Comparison of ENCODE assay signal across 1 cellular context in the genomic region with DNA sequence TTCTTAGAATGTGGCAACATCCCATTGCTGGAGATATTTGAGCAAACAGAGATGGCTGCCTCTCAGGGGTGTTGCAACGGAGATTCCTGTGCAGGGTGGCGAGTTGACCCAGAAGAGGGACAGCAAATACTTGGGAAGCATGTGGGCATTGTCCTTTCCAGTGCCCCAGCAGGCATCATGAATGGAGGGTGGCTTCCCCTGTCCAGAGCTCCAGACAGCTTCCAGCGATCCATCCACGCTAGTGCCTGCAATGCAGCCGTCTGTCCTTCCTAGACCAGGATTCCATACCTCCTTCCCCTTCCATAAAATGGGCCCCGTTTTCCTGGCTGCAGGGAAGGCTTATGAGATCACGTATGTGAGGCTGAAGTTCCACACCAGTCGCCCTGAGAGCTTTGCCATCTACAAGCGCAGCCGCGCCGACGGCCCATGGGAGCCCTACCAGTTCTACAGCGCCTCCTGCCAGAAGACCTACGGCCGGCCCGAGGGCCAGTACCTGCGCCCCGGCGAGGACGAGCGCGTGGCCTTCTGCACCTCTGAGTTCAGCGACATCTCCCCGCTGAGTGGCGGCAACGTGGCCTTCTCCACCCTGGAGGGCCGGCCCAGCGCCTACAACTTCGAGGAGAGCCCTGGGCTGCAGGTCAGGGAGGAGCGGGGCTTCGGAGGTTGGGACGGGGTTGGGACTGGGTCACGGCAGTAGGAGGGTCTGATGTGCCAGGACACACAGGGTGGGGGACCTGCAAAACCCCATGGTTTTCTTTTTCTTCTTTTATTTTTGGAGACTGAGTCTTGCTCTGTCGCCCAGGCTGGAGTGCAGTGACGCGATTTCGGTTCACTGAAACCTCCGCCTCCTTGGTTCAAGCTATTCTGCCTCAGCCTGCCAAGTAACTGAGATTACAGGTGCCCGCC.
TF ChIP-seq lines count a peak whose summit lies in the region.

No MANE protein-coding gene starts in this region.

TF ChIP-seq in K562, 482 proteins besides CTCF, POLR2A, EP300 and RAD21 (continued from another document):
- TF ChIP-seq, protein P1, sequence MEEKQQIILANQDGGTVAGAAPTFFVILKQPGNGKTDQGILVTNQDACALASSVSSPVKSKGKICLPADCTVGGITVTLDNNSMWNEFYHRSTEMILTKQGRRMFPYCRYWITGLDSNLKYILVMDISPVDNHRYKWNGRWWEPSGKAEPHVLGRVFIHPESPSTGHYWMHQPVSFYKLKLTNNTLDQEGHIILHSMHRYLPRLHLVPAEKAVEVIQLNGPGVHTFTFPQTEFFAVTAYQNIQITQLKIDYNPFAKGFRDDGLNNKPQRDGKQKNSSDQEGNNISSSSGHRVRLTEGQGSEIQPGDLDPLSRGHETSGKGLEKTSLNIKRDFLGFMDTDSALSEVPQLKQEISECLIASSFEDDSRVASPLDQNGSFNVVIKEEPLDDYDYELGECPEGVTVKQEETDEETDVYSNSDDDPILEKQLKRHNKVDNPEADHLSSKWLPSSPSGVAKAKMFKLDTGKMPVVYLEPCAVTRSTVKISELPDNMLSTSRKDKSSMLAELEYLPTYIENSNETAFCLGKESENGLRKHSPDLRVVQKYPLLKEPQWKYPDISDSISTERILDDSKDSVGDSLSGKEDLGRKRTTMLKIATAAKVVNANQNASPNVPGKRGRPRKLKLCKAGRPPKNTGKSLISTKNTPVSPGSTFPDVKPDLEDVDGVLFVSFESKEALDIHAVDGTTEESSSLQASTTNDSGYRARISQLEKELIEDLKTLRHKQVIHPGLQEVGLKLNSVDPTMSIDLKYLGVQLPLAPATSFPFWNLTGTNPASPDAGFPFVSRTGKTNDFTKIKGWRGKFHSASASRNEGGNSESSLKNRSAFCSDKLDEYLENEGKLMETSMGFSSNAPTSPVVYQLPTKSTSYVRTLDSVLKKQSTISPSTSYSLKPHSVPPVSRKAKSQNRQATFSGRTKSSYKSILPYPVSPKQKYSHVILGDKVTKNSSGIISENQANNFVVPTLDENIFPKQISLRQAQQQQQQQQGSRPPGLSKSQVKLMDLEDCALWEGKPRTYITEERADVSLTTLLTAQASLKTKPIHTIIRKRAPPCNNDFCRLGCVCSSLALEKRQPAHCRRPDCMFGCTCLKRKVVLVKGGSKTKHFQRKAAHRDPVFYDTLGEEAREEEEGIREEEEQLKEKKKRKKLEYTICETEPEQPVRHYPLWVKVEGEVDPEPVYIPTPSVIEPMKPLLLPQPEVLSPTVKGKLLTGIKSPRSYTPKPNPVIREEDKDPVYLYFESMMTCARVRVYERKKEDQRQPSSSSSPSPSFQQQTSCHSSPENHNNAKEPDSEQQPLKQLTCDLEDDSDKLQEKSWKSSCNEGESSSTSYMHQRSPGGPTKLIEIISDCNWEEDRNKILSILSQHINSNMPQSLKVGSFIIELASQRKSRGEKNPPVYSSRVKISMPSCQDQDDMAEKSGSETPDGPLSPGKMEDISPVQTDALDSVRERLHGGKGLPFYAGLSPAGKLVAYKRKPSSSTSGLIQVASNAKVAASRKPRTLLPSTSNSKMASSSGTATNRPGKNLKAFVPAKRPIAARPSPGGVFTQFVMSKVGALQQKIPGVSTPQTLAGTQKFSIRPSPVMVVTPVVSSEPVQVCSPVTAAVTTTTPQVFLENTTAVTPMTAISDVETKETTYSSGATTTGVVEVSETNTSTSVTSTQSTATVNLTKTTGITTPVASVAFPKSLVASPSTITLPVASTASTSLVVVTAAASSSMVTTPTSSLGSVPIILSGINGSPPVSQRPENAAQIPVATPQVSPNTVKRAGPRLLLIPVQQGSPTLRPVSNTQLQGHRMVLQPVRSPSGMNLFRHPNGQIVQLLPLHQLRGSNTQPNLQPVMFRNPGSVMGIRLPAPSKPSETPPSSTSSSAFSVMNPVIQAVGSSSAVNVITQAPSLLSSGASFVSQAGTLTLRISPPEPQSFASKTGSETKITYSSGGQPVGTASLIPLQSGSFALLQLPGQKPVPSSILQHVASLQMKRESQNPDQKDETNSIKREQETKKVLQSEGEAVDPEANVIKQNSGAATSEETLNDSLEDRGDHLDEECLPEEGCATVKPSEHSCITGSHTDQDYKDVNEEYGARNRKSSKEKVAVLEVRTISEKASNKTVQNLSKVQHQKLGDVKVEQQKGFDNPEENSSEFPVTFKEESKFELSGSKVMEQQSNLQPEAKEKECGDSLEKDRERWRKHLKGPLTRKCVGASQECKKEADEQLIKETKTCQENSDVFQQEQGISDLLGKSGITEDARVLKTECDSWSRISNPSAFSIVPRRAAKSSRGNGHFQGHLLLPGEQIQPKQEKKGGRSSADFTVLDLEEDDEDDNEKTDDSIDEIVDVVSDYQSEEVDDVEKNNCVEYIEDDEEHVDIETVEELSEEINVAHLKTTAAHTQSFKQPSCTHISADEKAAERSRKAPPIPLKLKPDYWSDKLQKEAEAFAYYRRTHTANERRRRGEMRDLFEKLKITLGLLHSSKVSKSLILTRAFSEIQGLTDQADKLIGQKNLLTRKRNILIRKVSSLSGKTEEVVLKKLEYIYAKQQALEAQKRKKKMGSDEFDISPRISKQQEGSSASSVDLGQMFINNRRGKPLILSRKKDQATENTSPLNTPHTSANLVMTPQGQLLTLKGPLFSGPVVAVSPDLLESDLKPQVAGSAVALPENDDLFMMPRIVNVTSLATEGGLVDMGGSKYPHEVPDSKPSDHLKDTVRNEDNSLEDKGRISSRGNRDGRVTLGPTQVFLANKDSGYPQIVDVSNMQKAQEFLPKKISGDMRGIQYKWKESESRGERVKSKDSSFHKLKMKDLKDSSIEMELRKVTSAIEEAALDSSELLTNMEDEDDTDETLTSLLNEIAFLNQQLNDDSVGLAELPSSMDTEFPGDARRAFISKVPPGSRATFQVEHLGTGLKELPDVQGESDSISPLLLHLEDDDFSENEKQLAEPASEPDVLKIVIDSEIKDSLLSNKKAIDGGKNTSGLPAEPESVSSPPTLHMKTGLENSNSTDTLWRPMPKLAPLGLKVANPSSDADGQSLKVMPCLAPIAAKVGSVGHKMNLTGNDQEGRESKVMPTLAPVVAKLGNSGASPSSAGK (IDR thresholded peaks at IDR 0.05), result no peak
- TF ChIP-seq KLF16 (IDR thresholded peaks at IDR 0.05), result no peak
- TF ChIP-seq HDAC2 (IDR thresholded peaks at IDR 0.05), result no peak
- TF ChIP-seq HMGXB4 (CRISPR knock-in tag; IDR thresholded peaks at IDR 0.05), result peak; percentile 45; the same call in 1 of the 2 replicates
- TF ChIP-seq MEF2D (tag; conservative IDR thresholded peaks at IDR 0.05; ENCODE audit: low read depth), result no peak
- no peak for TF ChIP-seq DIDO1 (tag; IDR thresholded peaks at IDR 0.05; ENCODE audit: low read depth)
- no peak for TF ChIP-seq JUND (IDR thresholded peaks at IDR 0.05; ENCODE audit: borderline replicate concordance, low read depth, low read length)
- no peak for TF ChIP-seq JUND (tag; IDR thresholded peaks at IDR 0.05; ENCODE audit: borderline replicate concordance, low read depth, low read length)
- no peak for TF ChIP-seq ZNF121 (CRISPR knock-in tag; conservative IDR thresholded peaks at IDR 0.05)
- TF ChIP-seq ZNF197 (CRISPR knock-in tag; IDR thresholded peaks at IDR 0.05; ENCODE audit: low read depth), result no peak
TF ChIP-seq in K562: peak in this region for 2.
